9 cellular contexts compared by ENCODE assay signal in the genomic region with DNA sequence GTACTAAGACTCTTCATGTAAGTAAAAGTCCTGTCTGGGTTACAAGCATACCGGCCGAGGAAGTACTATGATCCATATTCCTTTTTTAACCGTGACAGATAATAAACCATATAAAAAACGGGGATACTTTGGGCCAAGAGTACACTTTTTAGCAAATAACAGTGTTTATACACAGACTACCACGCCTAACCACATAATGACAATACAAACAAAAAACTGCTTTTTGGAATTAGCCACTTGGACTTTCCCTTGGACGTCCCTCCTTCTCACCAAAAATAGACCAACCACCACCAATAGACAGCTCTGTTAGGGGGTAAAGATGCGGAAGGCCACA. TPM values are rescaled to one million over a fixed set of nuclear protein-coding genes. Genes with fewer than 3 reads are reported as not detected.
DNase-seq lines count a peak whose midpoint lies in the region; ATAC-seq and TF ChIP-seq lines count a peak whose summit lies in the region.
"Had no signal": no experiment of that assay in that cellular context is flagged by ENCODE, and none has a peak within 500 bp of the region (broad histone marks: within the 10 kb centered on the region; RNA-seq: fewer than 3 reads in every experiment).

No MANE protein-coding gene starts in this region.

- H3K27ac Mint-ChIP-seq in brain: peak overlapping the region; percentile 95 to 98 (median 97)

- H3K4me3 ChIP-seq in heart right ventricle (peak overlapping the region; percentile 78 to 98 (median 92)), mesodermal cell (ENCODE audit: extremely low read depth, insufficient read depth, low read length, poor library complexity, severe bottlenecking) (peak overlapping the region; percentile 74), uterus (peak overlapping the region; percentile 94 to 100)

- peaks cover 49% of the 10 kb centered on the region for H3K4me1 Mint-ChIP-seq in brain

- H3K4me1 ChIP-seq in heart right ventricle: peaks cover 0 to 43% (median 35%) of the 10 kb centered on the region in 9 donors
- peaks cover 5% of the 10 kb centered on the region for H3K4me1 ChIP-seq in mesodermal cell (ENCODE audit: control insufficient read depth, insufficient read depth, low read length, poor library complexity, severe bottlenecking)
- peaks cover 4 to 6% of the 10 kb centered on the region in 2 donors for H3K4me1 ChIP-seq in uterus

- H3K27ac ChIP-seq in heart right ventricle: peak overlapping the region in 9 of 10 donors; percentile 75 to 87 (median 82)
- H3K27ac ChIP-seq in mesodermal cell (ENCODE audit: low read depth, low read length, severe bottlenecking): no peak overlapping the region
- peak overlapping the region in 1 of 2 donors; percentile 81 for H3K27ac ChIP-seq in uterus

- ATAC-seq in heart right ventricle (no peak), Right ventricle myocardium superior (ENCODE audit: poor library complexity) (no peak), GM19351 (IDR thresholded peaks at IDR 0.05; ENCODE audit: unreplicated experiment) (no peak), GM18520 (IDR thresholded peaks at IDR 0.05; ENCODE audit: unreplicated experiment) (no peak), GM21528 (IDR thresholded peaks at IDR 0.05; ENCODE audit: low FRiP score, unreplicated experiment) (no peak)

- peaks cover 0 to 5% (median 0%) of the 10 kb centered on the region in 9 donors for H3K36me3 ChIP-seq in heart right ventricle
- no peaks in the 10 kb centered on the region for H3K36me3 ChIP-seq in mesodermal cell (ENCODE audit: control insufficient read depth, insufficient read depth, low read length)
- H3K36me3 ChIP-seq in uterus: no peaks in the 10 kb centered on the region

- 13 to 20% methylated on average over 7 of the region's 7 CpGs for WGBS in heart right ventricle, 2 donors
- WGBS in mesodermal cell (ENCODE audit: insufficient coverage in 2 of 2), 2 experiments: 11 to 30% methylated on average over 2 to 3 of the region's 7 CpGs

- intact Hi-C loops in heart right ventricle (cut with DNase I): no loop called here
- intact Hi-C loops in Right ventricle myocardium superior (cut with DNase I): no loop called here
- intact Hi-C loops in uterus (cut with DNase I; ENCODE audit: low total_unique reads): no loop called here

- H3K27me3 Mint-ChIP-seq in brain: peaks cover 31% of the 10 kb centered on the region

- H3K27me3 ChIP-seq in heart right ventricle (peaks cover 0 to 17% (median 0%) of the 10 kb centered on the region in 7 donors), uterus (no peaks in the 10 kb centered on the region)

- no peak for TF ChIP-seq POLR2A in uterus (IDR thresholded peaks at IDR 0.05)

- peak overlapping the region; percentile 94 to 99 (median 98) for H3K4me3 Mint-ChIP-seq in brain

- TF ChIP-seq CTCF in heart right ventricle (IDR thresholded peaks at IDR 0.05) (no peak), brain (conservative IDR thresholded peaks at IDR 0.05) (no peak), uterus (IDR thresholded peaks at IDR 0.05) (no peak)

- H3K36me3 Mint-ChIP-seq in brain: peaks cover 2% of the 10 kb centered on the region

- H3K9me3 Mint-ChIP-seq in brain: peaks cover 0 to 10% (median 5%) of the 10 kb centered on the region in 5 experiments

- H3K9me3 ChIP-seq in heart right ventricle (peaks cover 0 to 3% (median 0%) of the 10 kb centered on the region in 11 donors), mesodermal cell (ENCODE audit: control insufficient read depth, low read length) (peaks cover 9% of the 10 kb centered on the region), uterus (no peaks in the 10 kb centered on the region)

- DNase-seq in heart right ventricle: no peak
- DNase-seq in Right ventricle myocardium superior: no peak
- DNase-seq in uterus: no peak
- DNase-seq: NCI-H1694 had no signal

RNA-seq across cellular contexts. Expression of a gene that starts 0.8 kb away (rescaled TPM):
- 10 to 100 TPM; 16.0 to 26.0 (median 23.2) TPM for total RNA-seq in heart right ventricle
- polyA plus RNA-seq in heart right ventricle: 10 to 100 TPM; 10.8 to 17.6 TPM
- 16.7 TPM for total RNA-seq in Right ventricle myocardium superior
- 37.8 TPM for polyA plus RNA-seq in brain (ENCODE audit: insufficient read depth, low read depth, low replicate concordance)
- polyA plus RNA-seq in mesodermal cell (2013, experiment 1 of 2): 23.5 TPM
- polyA plus RNA-seq in mesodermal cell (2013, experiment 2 of 2): 24.4 TPM
- total RNA-seq in uterus: 10 to 100 TPM; 20.9 to 63.5 (median 51.7) TPM
